In the genomic region with DNA sequence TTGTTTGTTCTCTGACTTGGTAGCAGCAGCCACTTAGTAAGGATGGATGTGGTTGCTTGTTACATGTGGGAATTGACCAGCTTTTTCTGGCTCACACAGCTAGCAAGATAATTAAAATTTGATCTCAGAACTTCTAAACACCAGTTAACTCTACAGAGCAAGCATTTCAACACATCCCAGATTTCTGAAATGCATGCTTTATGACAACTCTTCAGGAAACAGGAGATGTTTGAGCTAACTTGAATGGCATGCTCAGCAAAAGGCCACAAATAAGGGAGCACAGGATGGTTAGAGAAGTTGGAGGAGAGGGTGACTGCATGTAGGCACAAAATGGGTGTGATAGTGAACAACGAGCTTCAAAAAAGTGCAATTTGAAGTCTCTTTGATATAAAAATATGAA, we compare ENCODE assay signal across 29 cellular contexts.
"Had no signal": no experiment of that assay in that cellular context is flagged by ENCODE, and none has a peak within 500 bp of the region (broad histone marks: within the 10 kb centered on the region; RNA-seq: fewer than 3 reads in every experiment).

No MANE protein-coding gene starts in this region.

- H3K36me3 Mint-ChIP-seq: activated CD4-positive, alpha-beta memory T cell treated with anti-CD3 and anti-CD28 coated beads for 36 hours; activated naive CD8-positive, alpha-beta T cell treated with anti-CD3 and anti-CD28 coated beads for 36 hours had no signal

- H3K27ac Mint-ChIP-seq: activated CD4-positive, alpha-beta memory T cell treated with anti-CD3 and anti-CD28 coated beads for 36 hours; activated CD4-positive, alpha-beta T cell treated with anti-CD3 and anti-CD28 coated beads, Interleukin-2, amount 10 ng/mL, durations not matched to agents 7 days and 5 days; activated naive CD4-positive, alpha-beta T cell treated with anti-CD3 and anti-CD28 coated beads for 36 hours; activated naive CD8-positive, alpha-beta T cell treated with anti-CD3 and anti-CD28 coated beads for 36 hours; activated T-helper 17 cell treated with anti-CD3 and anti-CD28 coated beads, Interleukin-2, amount 50 U/mL, for 72 hours had no signal

- ATAC-seq: activated T-cell treated with anti-CD3 and anti-CD28 coated beads, Interleukin-2, amount 50 U/mL, for 4 hours; activated T-helper 17 cell treated with anti-CD3 and anti-CD28 coated beads, Interleukin-2, amount 50 U/mL, for 72 hours; body of pancreas; K562; Panc1; Right ventricle myocardium inferior had no signal

- H3K4me3 Mint-ChIP-seq: activated CD4-positive, alpha-beta memory T cell treated with anti-CD3 and anti-CD28 coated beads for 36 hours; activated CD4-positive, alpha-beta T cell treated with anti-CD3 and anti-CD28 coated beads, Interleukin-2, amount 10 ng/mL, durations not matched to agents 7 days and 5 days; activated naive CD4-positive, alpha-beta T cell treated with anti-CD3 and anti-CD28 coated beads for 36 hours; activated naive CD8-positive, alpha-beta T cell treated with anti-CD3 and anti-CD28 coated beads for 36 hours; activated T-cell treated with anti-CD3 and anti-CD28 coated beads, Interleukin-2, amount 50 U/mL, for 4 hours; activated T-helper 17 cell treated with anti-CD3 and anti-CD28 coated beads, Interleukin-2, amount 50 U/mL, for 72 hours had no signal

- H3K27me3 ChIP-seq: adrenal gland, body of pancreas had no signal

- H3K27me3 Mint-ChIP-seq: activated CD4-positive, alpha-beta memory T cell treated with anti-CD3 and anti-CD28 coated beads for 36 hours; activated CD4-positive, alpha-beta T cell treated with anti-CD3 and anti-CD28 coated beads, Interleukin-2, amount 10 ng/mL, durations not matched to agents 7 days and 5 days; activated naive CD8-positive, alpha-beta T cell treated with anti-CD3 and anti-CD28 coated beads for 36 hours; activated T-helper 17 cell treated with anti-CD3 and anti-CD28 coated beads, Interleukin-2, amount 50 U/mL, for 72 hours had no signal

- H3K36me3 ChIP-seq: adrenal gland had no signal

- H3K4me3 ChIP-seq: adrenal gland, body of pancreas, K562, SK-N-MC had no signal

- H3K9me3 ChIP-seq: adrenal gland, body of pancreas had no signal

- H3K27ac ChIP-seq: adrenal gland, body of pancreas, SK-N-MC, VCaP had no signal

- DNase-seq: activated CD4-positive, alpha-beta memory T cell treated with anti-CD3 and anti-CD28 coated beads for 36 hours; activated CD4-positive, alpha-beta T cell treated with anti-CD3 and anti-CD28 coated beads, Interleukin-2, amount 10 ng/mL, durations not matched to agents 7 days and 5 days; activated CD4-positive, CD25-positive, alpha-beta regulatory T cell; activated CD8-positive, alpha-beta memory T cell treated with anti-CD3 and anti-CD28 coated beads for 24 hours; activated gamma-delta T cell; activated naive CD4-positive, alpha-beta T cell treated with anti-CD3 and anti-CD28 coated beads for 36 hours; activated naive CD8-positive, alpha-beta T cell treated with anti-CD3 and anti-CD28 coated beads for 36 hours; activated T-cell treated with anti-CD3 and anti-CD28 coated beads, Interleukin-2, amount 50 U/mL, for 4 hours; adrenal gland; aorta; body of pancreas; caudate nucleus; Karpas-422; NCI-H1048; NCI-H2029; NCI-H2107; NCI-H2171 treated with DMSO at 0.1 percent for 48 hours; NCI-H345; NCI-H510A; NCI-H526 treated with DMSO at 0.1 percent for 48 hours; NCI-H82; RPMI8226; T-helper 1 cell had no signal

- H3K4me1 ChIP-seq: adrenal gland, body of pancreas had no signal

- H3K4me1 Mint-ChIP-seq: activated CD4-positive, alpha-beta T cell treated with anti-CD3 and anti-CD28 coated beads, Interleukin-2, amount 10 ng/mL, durations not matched to agents 7 days and 5 days; activated naive CD8-positive, alpha-beta T cell treated with anti-CD3 and anti-CD28 coated beads for 36 hours; activated T-helper 17 cell treated with anti-CD3 and anti-CD28 coated beads, Interleukin-2, amount 50 U/mL, for 72 hours had no signal
